ENCODE assay signal across 1 cellular context in the genomic region with DNA sequence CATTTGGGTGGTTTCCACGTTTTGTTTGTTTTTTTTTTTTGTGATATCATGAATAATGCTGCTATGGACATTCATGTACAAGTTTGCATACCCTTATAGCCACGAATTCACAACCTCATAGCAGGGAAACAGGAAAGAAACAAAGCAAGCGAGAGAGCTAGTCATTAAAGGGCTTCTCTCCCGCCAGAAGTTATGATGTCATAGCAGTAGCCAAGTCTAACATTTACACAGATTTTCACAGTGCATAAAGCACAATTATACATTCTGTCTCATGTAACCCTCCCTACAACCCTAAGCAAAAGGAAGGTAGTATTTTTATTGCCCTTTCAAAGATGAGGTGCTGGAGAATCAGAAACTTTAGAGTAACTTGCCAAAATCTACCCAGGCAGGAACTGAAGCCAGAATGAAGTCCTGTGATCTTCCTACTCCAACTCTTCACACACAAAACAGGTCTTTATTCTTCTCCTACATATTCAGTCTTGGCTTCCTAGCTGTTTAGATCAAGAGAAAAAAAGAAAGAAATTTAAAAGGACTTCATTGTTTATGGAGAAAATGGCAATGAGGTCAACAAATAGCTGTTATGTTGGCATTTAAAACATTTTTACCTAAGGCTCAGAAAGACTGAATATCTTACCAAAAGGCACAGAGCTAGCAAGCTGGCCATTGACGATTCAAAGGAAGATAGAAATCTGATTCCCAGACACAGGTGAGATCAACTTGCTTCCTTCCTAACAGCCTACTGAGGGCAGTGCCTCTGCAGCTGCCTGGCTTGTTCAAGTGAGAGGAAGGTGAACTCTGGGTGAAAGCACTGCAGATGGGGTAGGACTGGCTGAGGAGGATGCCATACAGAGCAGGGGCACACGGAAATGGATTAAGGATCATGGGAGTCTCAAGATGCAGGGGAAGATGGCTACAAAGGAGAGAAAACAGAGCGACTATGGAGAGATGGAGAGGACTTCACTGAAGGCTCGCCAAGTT.
TF ChIP-seq lines count a peak whose summit lies in the region.

No MANE protein-coding gene starts in this region.

TF ChIP-seq in H1, 55 proteins besides CTCF, POLR2A, EP300 and RAD21:
- TF ChIP-seq GTF2F1 (IDR thresholded peaks at IDR 0.05; ENCODE audit: borderline replicate concordance, low read depth, low read length) (no peak), ZNF274 (IDR thresholded peaks at IDR 0.05; ENCODE audit: borderline replicate concordance, extremely low read depth, low read length) (no peak), SP4 (IDR thresholded peaks at IDR 0.05; ENCODE audit: low read length) (no peak), YY1 (IDR thresholded peaks at IDR 0.05; ENCODE audit: low read depth, low read length) (no peak), POU5F1 (IDR thresholded peaks at IDR 0.05; ENCODE audit: low read depth, low read length) (no peak), GABPA (IDR thresholded peaks at IDR 0.05; ENCODE audit: borderline replicate concordance, insufficient read depth, low read length) (no peak), EZH2 (IDR thresholded peaks at IDR 0.05; ENCODE audit: low read depth, low read length, severe bottlenecking) (no peak), PHF8 (conservative IDR thresholded peaks at IDR 0.05; ENCODE audit: low read depth, low read length) (no peak), ASH2L (IDR thresholded peaks at IDR 0.05; ENCODE audit: low read length) (no peak), CHD1 (IDR thresholded peaks at IDR 0.05; ENCODE audit: low read depth, low read length) (no peak), CREB1 (IDR thresholded peaks at IDR 0.05) (no peak)
- TF ChIP-seq, protein P1, sequence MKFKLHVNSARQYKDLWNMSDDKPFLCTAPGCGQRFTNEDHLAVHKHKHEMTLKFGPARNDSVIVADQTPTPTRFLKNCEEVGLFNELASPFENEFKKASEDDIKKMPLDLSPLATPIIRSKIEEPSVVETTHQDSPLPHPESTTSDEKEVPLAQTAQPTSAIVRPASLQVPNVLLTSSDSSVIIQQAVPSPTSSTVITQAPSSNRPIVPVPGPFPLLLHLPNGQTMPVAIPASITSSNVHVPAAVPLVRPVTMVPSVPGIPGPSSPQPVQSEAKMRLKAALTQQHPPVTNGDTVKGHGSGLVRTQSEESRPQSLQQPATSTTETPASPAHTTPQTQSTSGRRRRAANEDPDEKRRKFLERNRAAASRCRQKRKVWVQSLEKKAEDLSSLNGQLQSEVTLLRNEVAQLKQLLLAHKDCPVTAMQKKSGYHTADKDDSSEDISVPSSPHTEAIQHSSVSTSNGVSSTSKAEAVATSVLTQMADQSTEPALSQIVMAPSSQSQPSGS (IDR thresholded peaks at IDR 0.05; ENCODE audit: low read length) = no peak
TF ChIP-seq in H1: peak in this region for 0.
